ENCODE assay signal across 27 cellular contexts in the genomic region with DNA sequence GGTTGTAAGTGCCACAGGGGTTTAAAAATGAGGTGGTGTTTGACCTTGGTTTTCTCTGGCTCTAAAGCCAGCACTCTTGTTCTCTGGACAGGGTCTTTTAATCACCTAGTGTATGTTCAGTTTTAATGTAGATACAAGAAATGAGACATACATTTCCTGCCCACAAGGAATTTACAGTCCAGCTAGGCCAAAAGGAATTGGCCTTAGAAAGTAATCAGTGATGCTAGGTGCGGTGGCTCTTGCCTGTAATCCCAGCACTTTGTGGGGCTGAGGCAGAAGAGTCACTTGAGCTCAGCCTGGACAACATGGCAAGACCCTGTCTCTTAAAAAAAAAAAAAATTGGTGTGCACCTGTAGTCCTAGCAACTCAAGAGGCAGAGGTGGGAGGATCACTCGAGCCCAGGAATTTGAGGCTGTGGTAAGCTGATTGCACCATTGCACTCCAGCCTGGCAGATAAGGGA.
DNase-seq lines count a peak whose midpoint lies in the region; FAIRE-seq and TF ChIP-seq lines count a peak whose summit lies in the region.
"Had no signal": no experiment of that assay in that cellular context is flagged by ENCODE, and none has a peak within 500 bp of the region (broad histone marks: within the 10 kb centered on the region; RNA-seq: fewer than 3 reads in every experiment).

No MANE protein-coding gene starts in this region.

- no peaks in the 10 kb centered on the region for H3K79me2 ChIP-seq in ACC112 (ENCODE audit: control insufficient read depth, insufficient read depth, low read length, unreplicated experiment)

- TF ChIP-seq CTCF in GM13977 (IDR thresholded peaks at IDR 0.05; ENCODE audit: extremely low read depth, insufficient read depth, missing control alignments) = no peak

- no peaks in the 10 kb centered on the region for H3K27me3 ChIP-seq in ACC112 (ENCODE audit: insufficient read depth, low read length)
- H3K27me3 ChIP-seq: breast epithelium, gastroesophageal sphincter had no signal

- peak; percentile 82 for FAIRE-seq in RCC 7860 (lab: Jason Lieb, UNC)
- FAIRE-seq: endothelial cell of umbilical vein, GM12878, small intestine had no signal

- H3K27ac ChIP-seq in ACC112 (ENCODE audit: low read depth, low read length) = peak overlapping the region; percentile 79; the same call in 1 of the 2 replicates
- H3K27ac ChIP-seq: breast epithelium, gastroesophageal sphincter had no signal

- no peak overlapping the region for H2AFZ ChIP-seq in ACC112 (ENCODE audit: low read length, unreplicated experiment)

- in situ Hi-C loops in GM13977 (cut with MboI; ENCODE audit: low pct_unique_long_range_greater_than_20kb, low sequenced_read_pairs, unreplicated experiment) = no loop called here

- H3K4me3 ChIP-seq in ACC112 (ENCODE audit: low read depth, low read length) = no peak overlapping the region
- H3K4me3 ChIP-seq: breast epithelium, gastroesophageal sphincter, GM12878 had no signal

- DNase-seq in HT1080 (ENCODE audit: low read depth) (peak; percentile 69), RCC 7860 (ENCODE audit: low spot score) (peak; percentile 83), kidney tubule cell (ENCODE audit: low spot score) (peak; percentile 75), DMS79 (lab: John Stamatoyannopoulos, UW) (no peak), GM13977 (ENCODE audit: low spot score) (no peak), anterior cingulate cortex (lab: John Stamatoyannopoulos, UW) (no peak), HT-29 (ENCODE audit: low spot score) (no peak)
- DNase-seq: activated naive CD4-positive, alpha-beta T cell treated with anti-CD3 and anti-CD28 coated beads, Interleukin-2, amount 50 U/mL, for 16 hours; amniotic stem cell; CD4-positive, alpha-beta memory T cell; H9; hippocampal formation; IMR-90; left cardiac atrium; mammary epithelial cell; NCI-H1105; NCI-H1930; NCI-H69; SHP77 treated with DMSO at 0.1 percent for 48 hours; small intestine; stimulated activated naive CD8-positive, alpha-beta T cell treated with anti-CD3 and anti-CD28 coated beads, Interleukin-15, Interleukin-2, amounts not matched to agents 100 U/mL and 50 U/mL, for 24 hours; T-helper 2 cell had no signal

- no peaks in the 10 kb centered on the region for H3K36me3 ChIP-seq in ACC112 (ENCODE audit: insufficient read depth, low read length)
- H3K36me3 ChIP-seq: breast epithelium, gastroesophageal sphincter had no signal

- peaks cover 29% of the 10 kb centered on the region for H3K4me1 ChIP-seq in ACC112 (ENCODE audit: control insufficient read depth, insufficient read depth, low read length, unreplicated experiment)
- H3K4me1 ChIP-seq: breast epithelium, gastroesophageal sphincter had no signal

Comparison
In these comparisons a context has a peak if more than half of its experiments do, and no peak if none do; other contexts are left out.
1. DNase-seq: peak in HT1080 (single experiment), RCC 7860 (single experiment) and kidney tubule cell (single experiment); none in DMS79 (single experiment), GM13977 (single experiment), anterior cingulate cortex (0 of 58) and HT-29 (single experiment).